29 cellular contexts compared by ENCODE assay signal in genomic region chr3:187215460-187215859, GRCh38. TPM values are rescaled to one million over a fixed set of nuclear protein-coding genes. Genes with fewer than 3 reads are reported as not detected.
"Had no signal": no experiment of that assay in that cellular context is flagged by ENCODE, and none has a peak within 500 bp of the region (broad histone marks: within the 10 kb centered on the region; RNA-seq: fewer than 3 reads in every experiment).

No MANE protein-coding gene starts in this region.

- DNase-seq: stimulated activated CD4-positive, alpha-beta T cell treated with anti-CD3 and anti-CD28 coated beads, Interleukin-2, amount 100 ng/mL, for 48 hours; stimulated activated CD4-positive, alpha-beta T cell treated with anti-CD3 and anti-CD28 coated beads, Interleukin-4, amount 100 ng/mL, for 1 hour; stimulated activated CD4-positive, alpha-beta T cell treated with anti-CD3 and anti-CD28 coated beads, Interleukin-4, amount 100 ng/mL, for 24 hours; stimulated activated CD4-positive, alpha-beta T cell treated with anti-CD3 and anti-CD28 coated beads, Interleukin-4, amount 100 ng/mL, for 4 hours; stimulated activated CD8-positive, alpha-beta memory T cell treated with anti-CD3 and anti-CD28 coated beads, Interleukin-4, amount 100 ng/mL, for 48 hours; stimulated activated naive B cell treated with anti-CD40 and anti-IgM and Interleukin-4, amounts not matched to agents 10 μg/mL and 1 μg/mL and 100 μg/mL, for 72 hours; stimulated activated naive CD4-positive, alpha-beta T cell; stimulated activated naive CD4-positive, alpha-beta T cell treated with Interleukin-2 at 50 U/mL for 16 hours; stimulated activated naive CD8-positive, alpha-beta T cell treated with anti-CD3 and anti-CD28 coated beads, Interleukin-15, amount 100 ng/mL, for 72 hours; stimulated activated naive CD8-positive, alpha-beta T cell treated with anti-CD3 and anti-CD28 coated beads, Interleukin-15, Interleukin-2, amounts not matched to agents 100 U/mL and 50 U/mL, for 24 hours; stomach; substantia nigra; testis; thyroid gland; tibial artery; transverse colon; trophoblast cell; upper lobe of left lung; upper lobe of right lung; uterus had no signal

- H3K9me3 ChIP-seq: stomach, testis, thoracic aorta, thyroid gland, tibial artery, tibial nerve, transverse colon, upper lobe of left lung, upper lobe of right lung, uterus, vagina had no signal

- FAIRE-seq: urothelium cell line had no signal

- H3K36me3 ChIP-seq: stomach, thoracic aorta, thyroid gland, tibial artery, tibial nerve, transverse colon, upper lobe of left lung, upper lobe of right lung, uterus, vagina had no signal

- H3K4me3 ChIP-seq: stomach, testis, thoracic aorta, thyroid gland, tibial artery, tibial nerve, transverse colon, upper lobe of left lung, upper lobe of right lung, uterus, vagina had no signal

- H3K27me3 ChIP-seq: stomach, testis, thyroid gland, tibial artery, tibial nerve, transverse colon, upper lobe of left lung, upper lobe of right lung, uterus, vagina had no signal

- H3K27ac ChIP-seq: stomach, testis, thoracic aorta, thyroid gland, tibial artery, tibial nerve, transverse colon, upper lobe of left lung, upper lobe of right lung, uterus, vagina had no signal

- ATAC-seq: stimulated activated effector memory CD8-positive, alpha-beta T cell treated with anti-CD3 and anti-CD28 coated beads, Interleukin-12 subunit alpha, Interleukin-12 subunit beta, amount 100 ng/mL, for 72 hours; stimulated activated memory B cell treated with anti-CD40 and anti-IgM and Interleukin-4, amounts not matched to agents 10 μg/mL and 1 μg/mL and 100 μg/mL, for 72 hours; stimulated activated naive B cell treated with anti-CD40 and anti-IgM and Interleukin-4, amounts not matched to agents 10 μg/mL and 1 μg/mL and 100 μg/mL, for 72 hours; stimulated activated naive CD8-positive, alpha-beta T cell treated with anti-CD3 and anti-CD28 coated beads, Interleukin-15, amount 100 ng/mL, for 72 hours; stimulated activated naive CD8-positive, alpha-beta T cell treated with anti-CD3 and anti-CD28 coated beads, Interleukin-15, Interleukin-2, amounts not matched to agents 100 U/mL and 50 U/mL, for 24 hours; upper lobe of right lung had no signal

RNA-seq across cellular contexts. Expression of gene RTP1, which starts 18.2 kb away (rescaled TPM):
- total RNA-seq: stomach, subcutaneous adipose tissue, thyroid gland, tibial nerve, transverse colon, upper lobe of right lung, ureter, urinary bladder, uterus, vagina had no signal
- polyA plus RNA-seq: stomach, urinary bladder had no signal
